In genomic region chr5:151772029-151772867, GRCh38 we compare ENCODE assay signal across 8 cellular contexts. TPM values are rescaled to one million over a fixed set of nuclear protein-coding genes. Genes with fewer than 3 reads are reported as not detected.
DNase-seq lines count a peak whose midpoint lies in the region; ATAC-seq and TF ChIP-seq lines count a peak whose summit lies in the region.

No MANE protein-coding gene starts in this region.

- H3K4me1 Mint-ChIP-seq in activated CD8-positive, alpha-beta T cell treated with anti-CD3 and anti-CD28 coated beads, Interleukin-2, amount 10 ng/mL, durations not matched to agents 7 days and 5 days (ENCODE audit: low read depth), result peaks cover 38% of the 10 kb centered on the region

- peak overlapping the region; percentile 81 for H3K27ac Mint-ChIP-seq in activated CD8-positive, alpha-beta T cell treated with anti-CD3 and anti-CD28 coated beads, Interleukin-2, amount 10 ng/mL, durations not matched to agents 7 days and 5 days

- H3K4me1 ChIP-seq in Loucy (ENCODE audit: insufficient read depth, low read length, poor library complexity, severe bottlenecking), result peaks cover 51% of the 10 kb centered on the region

- no peaks in the 10 kb centered on the region for H3F3A ChIP-seq in Loucy (ENCODE audit: low read depth)

- peaks cover 4% of the 10 kb centered on the region; the same call in 1 of the 2 replicates for H3K36me3 ChIP-seq in Loucy (ENCODE audit: insufficient read depth, low read length)

- H3K9me3 ChIP-seq in Loucy (ENCODE audit: insufficient read depth, low read depth, low read length), result no peaks in the 10 kb centered on the region

- peaks cover 7% of the 10 kb centered on the region for H3K27me3 ChIP-seq in Loucy (ENCODE audit: insufficient read depth, low read length, poor library complexity, severe bottlenecking)

- peak overlapping the region; percentile 83 for H3K4me2 ChIP-seq in Loucy (ENCODE audit: low read depth, low read length, poor library complexity, severe bottlenecking)

- ATAC-seq in activated CD8-positive, alpha-beta T cell treated with anti-CD3 and anti-CD28 coated beads, Interleukin-2, amount 10 ng/mL, durations not matched to agents 7 days and 5 days, result peak; percentile 2
- peak; percentile 1 for ATAC-seq in stimulated activated naive CD8-positive, alpha-beta T cell treated with anti-CD3 and anti-CD28 coated beads, Interleukin-15, Interleukin-2, amounts not matched to agents 100 U/mL and 50 U/mL, for 24 hours
- no peak for ATAC-seq in HG03442 (IDR thresholded peaks at IDR 0.05; ENCODE audit: unreplicated experiment)

- H3K36me3 Mint-ChIP-seq in activated CD8-positive, alpha-beta T cell treated with anti-CD3 and anti-CD28 coated beads, Interleukin-2, amount 10 ng/mL, durations not matched to agents 7 days and 5 days (ENCODE audit: low read depth), result peaks cover 36% of the 10 kb centered on the region

- CTCF ChIA-PET in activated CD8-positive, alpha-beta T cell treated with anti-CD3 and anti-CD28 coated beads, Interleukin-2, amount 10 ng/mL, durations not matched to agents 7 days and 5 days (lab: Charles Lee), result interaction anchor here (0.7 to 5.3 kb wide), 12 partner anchors 11 to 249 kb away, joined by 3 to 53 read pairs (median 5); no protein-coding TSS in a partner anchor

- POLR2A ChIA-PET in activated CD8-positive, alpha-beta T cell treated with anti-CD3 and anti-CD28 coated beads, Interleukin-2, amount 10 ng/mL, durations not matched to agents 7 days and 5 days (lab: Charles Lee), result interaction anchor here (0.6 to 6.8 kb wide), 16 partner anchors 8 to 560 kb away, joined by 3 to 100 read pairs (median 4); partner anchors contain the start of genes ATOX1 and SLC36A1

- H4K20me1 ChIP-seq in Loucy (ENCODE audit: insufficient read depth, low read length, poor library complexity, severe bottlenecking), result peaks cover 51% of the 10 kb centered on the region

- no peaks in the 10 kb centered on the region for H3K9me2 ChIP-seq in Loucy (replicated peaks; ENCODE audit: low read depth, low read length)

- H2AFZ ChIP-seq in Loucy (ENCODE audit: low read length), result no peak overlapping the region

- peaks cover 69% of the 10 kb centered on the region for H3K79me2 ChIP-seq in Loucy (ENCODE audit: insufficient read depth, low read length)

- peak overlapping the region; percentile 92 for H3K4me3 ChIP-seq in Loucy (ENCODE audit: low read length, poor library complexity, severe bottlenecking)
- H3K4me3 ChIP-seq in epithelial cell of esophagus (ENCODE audit: low read length), result peak overlapping the region; percentile 93

- H3K4me3 Mint-ChIP-seq in activated CD8-positive, alpha-beta T cell treated with anti-CD3 and anti-CD28 coated beads, Interleukin-2, amount 10 ng/mL, durations not matched to agents 7 days and 5 days, result peak overlapping the region; percentile 87

- no peaks in the 10 kb centered on the region for H3K9me3 Mint-ChIP-seq in activated CD8-positive, alpha-beta T cell treated with anti-CD3 and anti-CD28 coated beads, Interleukin-2, amount 10 ng/mL, durations not matched to agents 7 days and 5 days (ENCODE audit: insufficient read depth)

- H3K27me3 Mint-ChIP-seq in activated CD8-positive, alpha-beta T cell treated with anti-CD3 and anti-CD28 coated beads, Interleukin-2, amount 10 ng/mL, durations not matched to agents 7 days and 5 days (ENCODE audit: low read depth), result no peaks in the 10 kb centered on the region

- peak; percentile 48 for DNase-seq in NK-92 treated with Interleukin-12 subunit alpha and Interleukin-12 subunit beta, amount 100 ng/mL, for 24 hours (lab: John Stamatoyannopoulos, UW)
- DNase-seq in NK-92 (lab: John Stamatoyannopoulos, UW; ENCODE audit: unreplicated experiment) (no peak), epithelial cell of esophagus (ENCODE audit: low read depth) (peak; percentile 37), myocyte (ENCODE audit: low read depth) (peak; percentile 38)
- DNase-seq in activated CD8-positive, alpha-beta T cell treated with anti-CD3 and anti-CD28 coated beads, Interleukin-2, amount 10 ng/mL, durations not matched to agents 7 days and 5 days, result peak; percentile 62
- peak; percentile 50 for DNase-seq in stimulated activated naive CD8-positive, alpha-beta T cell treated with anti-CD3 and anti-CD28 coated beads, Interleukin-15, Interleukin-2, amounts not matched to agents 100 U/mL and 50 U/mL, for 24 hours

- TF ChIP-seq CTCF in Loucy (conservative IDR thresholded peaks at IDR 0.05; ENCODE audit: low read length), result no peak
- TF ChIP-seq CTCF in epithelial cell of esophagus (IDR thresholded peaks at IDR 0.05; ENCODE audit: insufficient read depth, low read depth, low read length, missing control alignments), result no peak

- peak overlapping the region; percentile 96 for H3K9ac ChIP-seq in Loucy (ENCODE audit: low read depth, low read length, poor library complexity, severe bottlenecking)

RNA-seq across cellular contexts. Expression of gene G3BP1, which starts 0.5 kb away (rescaled TPM):
- total RNA-seq in activated CD8-positive, alpha-beta T cell treated with anti-CD3 and anti-CD28 coated beads, Interleukin-2, amount 10 ng/mL, durations not matched to agents 7 days and 5 days, result 100 to 1,000 TPM; 193 to 213 TPM
- 144 and 147 TPM in 2 replicates for total RNA-seq in myocyte
- 105 TPM for polyA plus RNA-seq in myocyte (2012)

RNA-seq across cellular contexts. Expression of gene ATOX1, which starts 13.8 kb away (rescaled TPM):
- total RNA-seq in activated CD8-positive, alpha-beta T cell treated with anti-CD3 and anti-CD28 coated beads, Interleukin-2, amount 10 ng/mL, durations not matched to agents 7 days and 5 days, result 10 to 100 TPM; 45.2 to 46.6 TPM
- total RNA-seq in myocyte, result 43.8 and 55.9 TPM in 2 replicates
- 270 TPM for polyA plus RNA-seq in myocyte (2012)
